Comparison of ENCODE assay signal across 2 cellular contexts in the genomic region with DNA sequence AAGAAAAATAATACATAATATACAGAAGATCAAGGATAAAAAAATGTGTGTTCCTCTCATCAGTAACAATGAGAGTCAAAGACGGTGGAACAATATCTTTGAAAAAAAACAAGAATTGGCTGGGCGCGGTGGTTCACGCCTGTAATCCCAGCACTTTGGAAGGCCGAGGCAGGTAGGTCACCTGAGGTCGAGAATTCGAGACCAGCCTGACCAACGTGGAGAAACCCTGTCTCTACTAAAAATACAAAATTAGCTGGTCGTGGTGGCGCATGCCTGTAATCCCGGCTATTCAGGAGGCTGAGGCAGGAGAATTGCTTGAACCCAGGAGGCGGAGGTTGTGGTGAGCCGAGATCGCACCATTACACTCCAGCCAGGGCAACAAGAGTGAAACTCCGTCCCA. TPM values are rescaled to one million over a fixed set of nuclear protein-coding genes. Genes with fewer than 3 reads are reported as not detected.
"Had no signal": no experiment of that assay in that cellular context is flagged by ENCODE, and none has a peak within 500 bp of the region (broad histone marks: within the 10 kb centered on the region; RNA-seq: fewer than 3 reads in every experiment).

No MANE protein-coding gene starts in this region.

RNA-seq across cellular contexts. Expression of a gene that starts 28.7 kb away (rescaled TPM):
- total RNA-seq: dermis microvascular lymphatic vessel endothelial cell, glomerular endothelial cell had no signal
